Comparison of ENCODE assay signal across 6 cellular contexts in the genomic region with DNA sequence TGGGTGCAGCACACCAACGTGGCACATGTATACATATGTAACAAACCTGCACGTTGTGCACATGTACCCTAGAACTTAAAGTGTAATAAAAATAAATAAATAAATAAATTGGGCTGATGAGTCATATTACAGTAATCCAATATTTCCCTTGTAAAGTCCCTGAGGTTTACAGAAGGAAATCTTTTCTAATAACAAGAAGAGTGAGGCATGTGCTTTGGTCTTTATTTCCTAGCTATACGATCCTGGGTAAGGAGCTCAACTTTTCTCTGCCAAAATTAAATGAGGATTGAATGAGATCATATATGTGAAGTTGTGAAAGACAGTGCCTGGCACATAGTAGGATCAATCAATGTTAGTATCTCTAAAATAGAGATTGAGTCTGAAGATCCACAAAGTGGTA. TPM values are rescaled to one million over a fixed set of nuclear protein-coding genes. Genes with fewer than 3 reads are reported as not detected.
DNase-seq lines count a peak whose midpoint lies in the region; ATAC-seq, FAIRE-seq and TF ChIP-seq lines count a peak whose summit lies in the region.
"Not testable (repeated sequence)": the region's sequence is repeated elsewhere in the genome, so short reads cannot be mapped to it uniquely, and the experiment has no call there.

No MANE protein-coding gene starts in this region.

- H3K9me2 ChIP-seq in PC-3 (replicated peaks; ENCODE audit: low read length): not testable (repeated sequence)

- not testable (repeated sequence) for H4K8ac ChIP-seq in IMR-90 (ENCODE audit: low read depth in 2 of 2, low read length in 2 of 2)

- not testable (repeated sequence) for TF ChIP-seq POLR2A in IMR-90 (IDR thresholded peaks at IDR 0.05; ENCODE audit: low read depth, low read length); endothelial cell of umbilical vein (IDR thresholded peaks at IDR 0.05; ENCODE audit: low read depth, low read length)

- TF ChIP-seq CTCF in IMR-90 (conservative IDR thresholded peaks at IDR 0.05; ENCODE audit: low read depth, low read length); PC-3 (conservative IDR thresholded peaks at IDR 0.05; ENCODE audit: low read depth, low read length); choroid plexus epithelial cell (conservative IDR thresholded peaks at IDR 0.05; ENCODE audit: low read depth, low read length); endothelial cell of umbilical vein (IDR thresholded peaks at IDR 0.05; ENCODE audit: extremely low read depth in 1 of 2, insufficient read depth in 1 of 2, low read depth in 1 of 2, low read length in 2 of 2): not testable (repeated sequence)

- H2BK120ac ChIP-seq in IMR-90 (ENCODE audit: low read depth, low read length): not testable (repeated sequence)

- H3K18ac ChIP-seq in IMR-90 (ENCODE audit: low read depth, low read length): not testable (repeated sequence)

- not testable (repeated sequence) for H3K4me2 ChIP-seq in IMR-90 (ENCODE audit: low read depth, low read length); PC-3 (ENCODE audit: low read length); endothelial cell of umbilical vein (ENCODE audit: insufficient read depth, low read length)

- intact Hi-C loops in IMR-90 (cut with micrococcal nuclease); PC-3 (cut with micrococcal nuclease); endothelial cell of umbilical vein (cut with micrococcal nuclease): not testable (repeated sequence)

- not testable (repeated sequence) for H3K27me3 ChIP-seq in IMR-90 (ENCODE audit: control insufficient read depth, insufficient read depth, low read length); PC-3 (ENCODE audit: low read length); endothelial cell of umbilical vein (ENCODE audit: control insufficient read depth in 2 of 2, insufficient read depth in 2 of 2, low read length in 2 of 2)

- not testable (repeated sequence) for H3K4me3 ChIP-seq in IMR-90 (ENCODE audit: insufficient read depth, low read depth, low read length); PC-3 (ENCODE audit: low read length); choroid plexus epithelial cell (ENCODE audit: low read depth, low read length); endothelial cell of umbilical vein (replicated peaks in 1 of 3; ENCODE audit: insufficient read depth in 1 of 3, low read depth in 1 of 3, low read length in 3 of 3)

- H3K9ac ChIP-seq in IMR-90 (ENCODE audit: low read depth, low read length); PC-3 (ENCODE audit: low read length); endothelial cell of umbilical vein (replicated peaks; ENCODE audit: extremely low read depth, insufficient read depth, low read length): not testable (repeated sequence)

- not testable (repeated sequence) for H3F3A ChIP-seq in PC-3 (ENCODE audit: low read length, unreplicated experiment)

- not testable (repeated sequence) for FAIRE-seq in endothelial cell of umbilical vein (lab: Jason Lieb, UNC)

- H3K27ac ChIP-seq in IMR-90 (ENCODE audit: insufficient read depth, low read length); PC-3 (ENCODE audit: low read length); endothelial cell of umbilical vein (ENCODE audit: insufficient read depth, low read depth, low read length): not testable (repeated sequence)

- not testable (repeated sequence) for H3K4ac ChIP-seq in IMR-90 (ENCODE audit: low read depth, low read length)

- H4K20me1 ChIP-seq in IMR-90 (ENCODE audit: insufficient read depth, low read length); PC-3 (ENCODE audit: low read length); endothelial cell of umbilical vein (replicated peaks; ENCODE audit: control insufficient read depth, extremely low read depth, insufficient read depth, low read length): not testable (repeated sequence)

- H4K5ac ChIP-seq in IMR-90 (ENCODE audit: low read depth, low read length): not testable (repeated sequence)

- H2BK15ac ChIP-seq in IMR-90 (ENCODE audit: low read depth, low read length): not testable (repeated sequence)

- not testable (repeated sequence) for TF ChIP-seq RAD21 in IMR-90 (IDR thresholded peaks at IDR 0.05; ENCODE audit: low read length)

- H4K91ac ChIP-seq in IMR-90 (ENCODE audit: insufficient read depth, low read depth, low read length): not testable (repeated sequence)

- POLR2A ChIA-PET in IMR-90 (lab: Charles Lee; ENCODE audit: unreplicated experiment); PC-3 (lab: Charles Lee; ENCODE audit: unreplicated experiment); endothelial cell of umbilical vein (lab: Charles Lee): not testable (repeated sequence)

- H3K14ac ChIP-seq in IMR-90 (replicated peaks; ENCODE audit: low read depth, low read length): not testable (repeated sequence)

- ATAC-seq in IMR-90 (ENCODE audit: low read depth) (peak; percentile 75; the same call in 1 of the 2 replicates), PC-3 (peak; percentile 83)

- not testable (repeated sequence) for H3K4me1 ChIP-seq in IMR-90 (ENCODE audit: control insufficient read depth, insufficient read depth, low read length); PC-3 (ENCODE audit: insufficient read depth, low read length); endothelial cell of umbilical vein (ENCODE audit: control insufficient read depth, extremely low read depth, insufficient read depth, low read length)

- H2AFZ ChIP-seq in IMR-90 (replicated peaks; ENCODE audit: low read length, poor library complexity); PC-3 (ENCODE audit: low read length); endothelial cell of umbilical vein (ENCODE audit: low read depth, low read length): not testable (repeated sequence)

- not testable (repeated sequence) for H2AK9ac ChIP-seq in IMR-90 (replicated peaks; ENCODE audit: low read depth, low read length, poor library complexity)

- not testable (repeated sequence) for H2BK5ac ChIP-seq in IMR-90 (ENCODE audit: low read depth, low read length, poor library complexity, severe bottlenecking)

- H3K23ac ChIP-seq in IMR-90 (ENCODE audit: low read depth, low read length): not testable (repeated sequence)

- not testable (repeated sequence) for H3K9me1 ChIP-seq in IMR-90 (ENCODE audit: insufficient read depth, low read length); endothelial cell of umbilical vein (replicated peaks; ENCODE audit: control insufficient read depth, extremely low read depth, insufficient read depth, low read length)

- in situ Hi-C loops in IMR-90 (cut with MboI; ENCODE audit: low sequenced_read_pairs): not testable (repeated sequence)

- H3K9me3 ChIP-seq in IMR-90 (ENCODE audit: control insufficient read depth, insufficient read depth, low read length); PC-3 (ENCODE audit: low read length); endothelial cell of umbilical vein (replicated peaks; ENCODE audit: control insufficient read depth, insufficient read depth, low read length): not testable (repeated sequence)

- peaks cover 15% of the 10 kb centered on the region; the same call in 1 of the 2 replicates for H3K36me3 ChIP-seq in IMR-90 (ENCODE audit: control insufficient read depth, insufficient read depth, low read length)
- H3K36me3 ChIP-seq in PC-3 (ENCODE audit: low read depth, low read length); endothelial cell of umbilical vein (ENCODE audit: control insufficient read depth in 2 of 2, extremely low read depth in 1 of 2, insufficient read depth in 2 of 2, low read length in 2 of 2): not testable (repeated sequence)

- not testable (repeated sequence) for H3K56ac ChIP-seq in IMR-90 (ENCODE audit: extremely low read depth, insufficient read depth, low read length)

- not testable (repeated sequence) for H3K79me1 ChIP-seq in IMR-90 (ENCODE audit: low read depth in 1 of 2, low read length in 2 of 2)

- dilution Hi-C loops in IMR-90 (cut with HindIII; ENCODE audit: low sequenced_read_pairs, unreplicated experiment); endothelial cell of umbilical vein (cut with MboI; ENCODE audit: extremely low pct_ligation_motif_present, low sequenced_read_pairs): not testable (repeated sequence)

- CTCF ChIA-PET in IMR-90 (lab: Yijun Ruan, JAX); PC-3 (lab: Charles Lee); endothelial cell of umbilical vein (lab: Charles Lee): not testable (repeated sequence)

- WGBS in IMR-90 (ENCODE audit: extremely low coverage in 2 of 2, insufficient read length in 1 of 2), 2 experiments: 60% methylated on average over 1 of the region's 3 CpGs; no CpG with 5 or more reads in 1 of the 2 experiments

- not testable (repeated sequence) for H2BK20ac ChIP-seq in IMR-90 (ENCODE audit: low read depth, low read length)

- not testable (repeated sequence) for H3K79me2 ChIP-seq in PC-3 (ENCODE audit: low read length); endothelial cell of umbilical vein (ENCODE audit: control insufficient read depth, insufficient read depth, low read length)

- peak; percentile 12 for DNase-seq in EH (ENCODE audit: low read depth)
- DNase-seq in HCEC 1CT: peak; percentile 1
- peak; percentile 3 for DNase-seq in IMR-90
- peak; percentile 28 for DNase-seq in PC-3
- peak; percentile 6 for DNase-seq in choroid plexus epithelial cell (ENCODE audit: low read depth)
- peak; percentile 34 for DNase-seq in endothelial cell of umbilical vein (ENCODE audit: low read depth, low spot score)

- BruUV-seq in IMR-90 (replicated peaks; lab: Mats Ljungman, UMichigan); PC-3 (replicated peaks; lab: Mats Ljungman, UMichigan); endothelial cell of umbilical vein (replicated peaks; lab: Mats Ljungman, UMichigan): not testable (repeated sequence)

- H2AK5ac ChIP-seq in IMR-90 (ENCODE audit: low read depth, low read length): not testable (repeated sequence)

RNA-seq across cellular contexts. Expression of gene CLEC18A, which starts 57.5 kb away (rescaled TPM):
- total RNA-seq in IMR-90 (2012; rRNA removed) (under 0.01 TPM in 1 of 2 replicates, not detected in the other), PC-3 (2014; rRNA removed) (0.22 TPM in 1 of 2 replicates, not detected in the other), endothelial cell of umbilical vein (0.46 and 0.51 TPM in 2 replicates)
- polyA plus RNA-seq in IMR-90 (2012; rRNA removed) (0.04 TPM in 1 of 2 replicates, not detected in the other), endothelial cell of umbilical vein (0.35 and 0.65 TPM in 2 replicates)
- polyA plus RNA-seq in IMR-90 (2012; cell fraction: cytosol; rRNA removed): 0.02 TPM in 1 of 2 replicates, not detected in the other
- 0.41 and 0.85 TPM in 2 replicates for polyA plus RNA-seq in IMR-90 (2012; cell fraction: nucleus; rRNA removed; ENCODE audit: low replicate concordance)
- polyA plus RNA-seq in endothelial cell of umbilical vein (2011; cell fraction: cytosol; rRNA removed): 0.04 TPM in 2 replicates
- 2.2 and 3.4 TPM in 2 replicates for polyA plus RNA-seq in endothelial cell of umbilical vein (2011; cell fraction: nucleus; rRNA removed)
- polyA plus RNA-seq in endothelial cell of umbilical vein (2012): 0.18 and 0.36 TPM in 2 replicates
- 0.42 and 0.75 TPM in 2 replicates for polyA minus RNA-seq in endothelial cell of umbilical vein
- not detected for polyA minus RNA-seq in endothelial cell of umbilical vein (2011; cell fraction: cytosol; rRNA and poly(A)+ RNA removed)
- polyA minus RNA-seq in endothelial cell of umbilical vein (2011; cell fraction: nucleus; rRNA and poly(A)+ RNA removed): 1.6 and 1.7 TPM in 2 replicates
